1 cellular context compared by ENCODE assay signal in the genomic region with DNA sequence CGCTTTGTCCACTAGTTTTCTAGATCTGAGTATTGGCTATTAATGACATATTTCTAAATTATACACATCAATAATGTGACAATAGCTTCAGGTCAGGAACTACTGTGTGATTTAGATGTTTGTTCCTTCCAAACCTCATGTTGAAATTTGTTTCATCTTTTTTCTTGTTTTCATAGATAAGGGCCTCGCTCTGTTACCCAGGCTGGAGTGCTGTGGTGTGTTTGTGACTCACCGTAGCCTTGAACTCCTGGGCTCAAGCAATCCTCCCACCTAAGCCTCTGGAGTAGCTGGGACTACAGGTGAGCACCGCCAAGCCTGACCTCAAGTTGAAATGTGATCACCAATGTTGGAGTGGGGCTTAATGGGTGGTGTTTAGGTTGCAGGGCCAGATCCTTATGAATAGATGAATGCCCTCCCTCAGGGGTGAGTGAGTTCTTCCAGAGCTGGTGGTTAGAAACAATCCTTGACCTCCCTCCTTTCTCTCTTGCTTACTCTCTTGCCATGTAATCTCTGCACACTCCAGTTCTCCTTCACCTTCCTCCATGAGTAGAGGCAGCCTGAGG.
A peak's percentile ranks its signal among the peaks of the same experiment; 100 is the strongest.
TF ChIP-seq lines count a peak whose summit lies in the region.

No MANE protein-coding gene starts in this region.

TF ChIP-seq in HepG2, 621 proteins besides CTCF, POLR2A, EP300 and RAD21 (continued from another document and continues in another):
- TF ChIP-seq, protein P1, sequence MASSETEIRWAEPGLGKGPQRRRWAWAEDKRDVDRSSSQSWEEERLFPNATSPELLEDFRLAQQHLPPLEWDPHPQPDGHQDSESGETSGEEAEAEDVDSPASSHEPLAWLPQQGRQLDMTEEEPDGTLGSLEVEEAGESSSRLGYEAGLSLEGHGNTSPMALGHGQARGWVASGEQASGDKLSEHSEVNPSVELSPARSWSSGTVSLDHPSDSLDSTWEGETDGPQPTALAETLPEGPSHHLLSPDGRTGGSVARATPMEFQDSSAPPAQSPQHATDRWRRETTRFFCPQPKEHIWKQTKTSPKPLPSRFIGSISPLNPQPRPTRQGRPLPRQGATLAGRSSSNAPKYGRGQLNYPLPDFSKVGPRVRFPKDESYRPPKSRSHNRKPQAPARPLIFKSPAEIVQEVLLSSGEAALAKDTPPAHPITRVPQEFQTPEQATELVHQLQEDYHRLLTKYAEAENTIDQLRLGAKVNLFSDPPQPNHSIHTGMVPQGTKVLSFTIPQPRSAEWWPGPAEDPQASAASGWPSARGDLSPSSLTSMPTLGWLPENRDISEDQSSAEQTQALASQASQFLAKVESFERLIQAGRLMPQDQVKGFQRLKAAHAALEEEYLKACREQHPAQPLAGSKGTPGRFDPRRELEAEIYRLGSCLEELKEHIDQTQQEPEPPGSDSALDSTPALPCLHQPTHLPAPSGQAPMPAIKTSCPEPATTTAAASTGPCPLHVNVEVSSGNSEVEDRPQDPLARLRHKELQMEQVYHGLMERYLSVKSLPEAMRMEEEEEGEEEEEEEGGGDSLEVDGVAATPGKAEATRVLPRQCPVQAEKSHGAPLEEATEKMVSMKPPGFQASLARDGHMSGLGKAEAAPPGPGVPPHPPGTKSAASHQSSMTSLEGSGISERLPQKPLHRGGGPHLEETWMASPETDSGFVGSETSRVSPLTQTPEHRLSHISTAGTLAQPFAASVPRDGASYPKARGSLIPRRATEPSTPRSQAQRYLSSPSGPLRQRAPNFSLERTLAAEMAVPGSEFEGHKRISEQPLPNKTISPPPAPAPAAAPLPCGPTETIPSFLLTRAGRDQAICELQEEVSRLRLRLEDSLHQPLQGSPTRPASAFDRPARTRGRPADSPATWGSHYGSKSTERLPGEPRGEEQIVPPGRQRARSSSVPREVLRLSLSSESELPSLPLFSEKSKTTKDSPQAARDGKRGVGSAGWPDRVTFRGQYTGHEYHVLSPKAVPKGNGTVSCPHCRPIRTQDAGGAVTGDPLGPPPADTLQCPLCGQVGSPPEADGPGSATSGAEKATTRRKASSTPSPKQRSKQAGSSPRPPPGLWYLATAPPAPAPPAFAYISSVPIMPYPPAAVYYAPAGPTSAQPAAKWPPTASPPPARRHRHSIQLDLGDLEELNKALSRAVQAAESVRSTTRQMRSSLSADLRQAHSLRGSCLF (CRISPR knock-in tag; IDR thresholded peaks at IDR 0.05; ENCODE audit: borderline replicate concordance), result no peak
- TF ChIP-seq ZNF562 (CRISPR knock-in tag; IDR thresholded peaks at IDR 0.05; ENCODE audit: borderline replicate concordance) (no peak), TBL1XR1 (IDR thresholded peaks at IDR 0.05; ENCODE audit: borderline replicate concordance, low read length, partially characterized antibody) (peak; percentile 65), ZNF674 (CRISPR knock-in tag; IDR thresholded peaks at IDR 0.05; ENCODE audit: low read depth) (no peak), TFDP2 (CRISPR knock-in tag; IDR thresholded peaks at IDR 0.05) (no peak), PHF5A (CRISPR knock-in tag; IDR thresholded peaks at IDR 0.05; ENCODE audit: low read depth, unreplicated experiment) (peak; percentile 64), CAMTA2 (CRISPR knock-in tag; IDR thresholded peaks at IDR 0.05; ENCODE audit: borderline replicate concordance) (no peak), PATZ1 (CRISPR knock-in tag; IDR thresholded peaks at IDR 0.05) (peak; percentile 53), SNAPC2 (CRISPR knock-in tag; IDR thresholded peaks at IDR 0.05) (no peak), RARG (CRISPR knock-in tag; IDR thresholded peaks at IDR 0.05; ENCODE audit: low read depth) (no peak), GRHL1 (CRISPR knock-in tag; conservative IDR thresholded peaks at IDR 0.05) (no peak), DPF2 (CRISPR knock-in tag; IDR thresholded peaks at IDR 0.05; ENCODE audit: borderline replicate concordance, low read depth) (peak; percentile 90), MED13 (CRISPR knock-in tag; IDR thresholded peaks at IDR 0.05) (0 out of 2 replicates have a peak, but pooled peaks have one; percentile 29), ZBTB2 (CRISPR knock-in tag; IDR thresholded peaks at IDR 0.05; ENCODE audit: low read depth) (no peak), TRIM24 (CRISPR knock-in tag; IDR thresholded peaks at IDR 0.05) (peak; percentile 86), ZNF605 (CRISPR knock-in tag; IDR thresholded peaks at IDR 0.05) (peak; percentile 78; the same call in 1 of the 2 replicates), HNRNPUL1 (IDR thresholded peaks at IDR 0.05; ENCODE audit: low read depth, low read length) (no peak), ZNF468 (CRISPR knock-in tag; IDR thresholded peaks at IDR 0.05) (no peak), ZNF513 (CRISPR knock-in tag; conservative IDR thresholded peaks at IDR 0.05) (no peak), ZNF362 (CRISPR knock-in tag; IDR thresholded peaks at IDR 0.05; ENCODE audit: borderline replicate concordance) (peak; percentile 65; the same call in 1 of the 2 replicates), FOXC1 (CRISPR knock-in tag; IDR thresholded peaks at IDR 0.05; ENCODE audit: borderline replicate concordance) (peak; percentile 27; the same call in 1 of the 2 replicates), TBX3 (IDR thresholded peaks at IDR 0.05; ENCODE audit: borderline replicate concordance) (peak; percentile 57; the same call in 1 of the 2 replicates), SPEN (CRISPR knock-in tag; IDR thresholded peaks at IDR 0.05; ENCODE audit: low read depth) (peak; percentile 69), ATF5 (CRISPR knock-in tag; IDR thresholded peaks at IDR 0.05; ENCODE audit: low read depth) (no peak), SP140L (CRISPR knock-in tag; IDR thresholded peaks at IDR 0.05; ENCODE audit: borderline replicate concordance) (no peak)
- TF ChIP-seq, protein P2, sequence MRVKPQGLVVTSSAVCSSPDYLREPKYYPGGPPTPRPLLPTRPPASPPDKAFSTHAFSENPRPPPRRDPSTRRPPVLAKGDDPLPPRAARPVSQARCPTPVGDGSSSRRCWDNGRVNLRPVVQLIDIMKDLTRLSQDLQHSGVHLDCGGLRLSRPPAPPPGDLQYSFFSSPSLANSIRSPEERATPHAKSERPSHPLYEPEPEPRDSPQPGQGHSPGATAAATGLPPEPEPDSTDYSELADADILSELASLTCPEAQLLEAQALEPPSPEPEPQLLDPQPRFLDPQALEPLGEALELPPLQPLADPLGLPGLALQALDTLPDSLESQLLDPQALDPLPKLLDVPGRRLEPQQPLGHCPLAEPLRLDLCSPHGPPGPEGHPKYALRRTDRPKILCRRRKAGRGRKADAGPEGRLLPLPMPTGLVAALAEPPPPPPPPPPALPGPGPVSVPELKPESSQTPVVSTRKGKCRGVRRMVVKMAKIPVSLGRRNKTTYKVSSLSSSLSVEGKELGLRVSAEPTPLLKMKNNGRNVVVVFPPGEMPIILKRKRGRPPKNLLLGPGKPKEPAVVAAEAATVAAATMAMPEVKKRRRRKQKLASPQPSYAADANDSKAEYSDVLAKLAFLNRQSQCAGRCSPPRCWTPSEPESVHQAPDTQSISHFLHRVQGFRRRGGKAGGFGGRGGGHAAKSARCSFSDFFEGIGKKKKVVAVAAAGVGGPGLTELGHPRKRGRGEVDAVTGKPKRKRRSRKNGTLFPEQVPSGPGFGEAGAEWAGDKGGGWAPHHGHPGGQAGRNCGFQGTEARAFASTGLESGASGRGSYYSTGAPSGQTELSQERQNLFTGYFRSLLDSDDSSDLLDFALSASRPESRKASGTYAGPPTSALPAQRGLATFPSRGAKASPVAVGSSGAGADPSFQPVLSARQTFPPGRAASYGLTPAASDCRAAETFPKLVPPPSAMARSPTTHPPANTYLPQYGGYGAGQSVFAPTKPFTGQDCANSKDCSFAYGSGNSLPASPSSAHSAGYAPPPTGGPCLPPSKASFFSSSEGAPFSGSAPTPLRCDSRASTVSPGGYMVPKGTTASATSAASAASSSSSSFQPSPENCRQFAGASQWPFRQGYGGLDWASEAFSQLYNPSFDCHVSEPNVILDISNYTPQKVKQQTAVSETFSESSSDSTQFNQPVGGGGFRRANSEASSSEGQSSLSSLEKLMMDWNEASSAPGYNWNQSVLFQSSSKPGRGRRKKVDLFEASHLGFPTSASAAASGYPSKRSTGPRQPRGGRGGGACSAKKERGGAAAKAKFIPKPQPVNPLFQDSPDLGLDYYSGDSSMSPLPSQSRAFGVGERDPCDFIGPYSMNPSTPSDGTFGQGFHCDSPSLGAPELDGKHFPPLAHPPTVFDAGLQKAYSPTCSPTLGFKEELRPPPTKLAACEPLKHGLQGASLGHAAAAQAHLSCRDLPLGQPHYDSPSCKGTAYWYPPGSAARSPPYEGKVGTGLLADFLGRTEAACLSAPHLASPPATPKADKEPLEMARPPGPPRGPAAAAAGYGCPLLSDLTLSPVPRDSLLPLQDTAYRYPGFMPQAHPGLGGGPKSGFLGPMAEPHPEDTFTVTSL (CRISPR knock-in tag; IDR thresholded peaks at IDR 0.05; ENCODE audit: borderline replicate concordance), result peak; percentile 96; the same call in 1 of the 2 replicates
- TF ChIP-seq, protein P3, sequence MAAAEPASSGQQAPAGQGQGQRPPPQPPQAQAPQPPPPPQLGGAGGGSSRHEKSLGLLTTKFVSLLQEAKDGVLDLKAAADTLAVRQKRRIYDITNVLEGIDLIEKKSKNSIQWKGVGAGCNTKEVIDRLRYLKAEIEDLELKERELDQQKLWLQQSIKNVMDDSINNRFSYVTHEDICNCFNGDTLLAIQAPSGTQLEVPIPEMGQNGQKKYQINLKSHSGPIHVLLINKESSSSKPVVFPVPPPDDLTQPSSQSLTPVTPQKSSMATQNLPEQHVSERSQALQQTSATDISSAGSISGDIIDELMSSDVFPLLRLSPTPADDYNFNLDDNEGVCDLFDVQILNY (CRISPR knock-in tag; conservative IDR thresholded peaks at IDR 0.05), result no peak
